8 cellular contexts compared by ENCODE assay signal in the genomic region with DNA sequence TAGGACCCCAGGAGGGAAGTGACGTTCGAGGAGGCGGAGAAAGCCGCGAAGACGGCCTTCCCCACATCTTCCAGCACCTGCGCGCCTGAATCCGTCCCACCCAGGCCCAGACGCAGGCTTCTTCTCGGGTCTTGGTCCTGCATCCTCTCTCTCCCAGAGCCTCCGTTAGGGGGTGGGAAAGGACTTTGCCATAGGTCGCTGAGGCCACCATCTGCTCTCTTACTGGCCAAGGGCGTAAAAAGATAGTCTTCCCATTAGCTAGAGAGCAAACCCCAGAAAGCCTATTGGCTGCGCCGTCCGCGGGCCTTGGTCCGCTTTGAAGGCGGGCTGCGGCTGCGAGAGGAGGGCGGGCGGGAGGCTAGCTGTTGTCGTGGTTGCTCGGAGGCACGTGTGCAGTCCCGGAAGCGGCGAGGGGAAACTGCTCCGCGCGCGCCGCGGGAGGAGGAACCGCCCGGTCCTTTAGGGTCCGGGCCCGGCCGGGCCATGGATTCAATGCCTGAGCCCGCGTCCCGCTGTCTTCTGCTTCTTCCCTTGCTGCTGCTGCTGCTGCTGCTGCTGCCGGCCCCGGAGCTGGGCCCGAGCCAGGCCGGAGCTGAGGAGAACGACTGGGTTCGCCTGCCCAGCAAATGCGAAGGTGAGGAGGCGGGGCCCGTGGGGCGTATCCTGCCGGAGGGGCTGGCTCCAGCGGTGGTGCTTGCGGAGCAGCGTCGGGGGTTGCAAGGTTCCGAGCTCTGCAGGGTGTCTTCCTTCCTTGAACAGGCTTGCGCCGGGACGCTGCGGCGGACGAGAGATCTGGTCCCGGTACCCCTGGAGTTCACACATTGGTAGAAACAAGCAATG. TPM values are rescaled to one million over a fixed set of nuclear protein-coding genes. Genes with fewer than 3 reads are reported as not detected.
DNase-seq lines count a peak whose midpoint lies in the region; ATAC-seq and TF ChIP-seq lines count a peak whose summit lies in the region.

A gene (plus strand): TSS at position 393 of the 840 bp plus-strand sequence. CDS start 91 bp downstream, at position 484.

- peaks cover 35% of the 10 kb centered on the region for H3K4me1 Mint-ChIP-seq in T-helper 2 cell treated with Interferon-gamma antibody and Interleukin-4, amounts not matched to agents 5 μg/mL and 100 μg/mL, for 36 hours (ENCODE audit: low read depth)

- no peaks in the 10 kb centered on the region for H3K27me3 Mint-ChIP-seq in T-helper 2 cell treated with Interferon-gamma antibody and Interleukin-4, amounts not matched to agents 5 μg/mL and 100 μg/mL, for 36 hours (ENCODE audit: low read depth)

- peak in 1 of 2 donors; percentile 11 for TF ChIP-seq POLR2A in vagina (IDR thresholded peaks at IDR 0.05)

- DNase-seq in NCI-H1930 (lab: John Stamatoyannopoulos, UW) (peak; percentile 95 to 96), ascending aorta (ENCODE audit: low spot score in 2 of 2) (peak; percentile 86 to 97), right cardiac atrium (peak; percentile 93 to 97 (median 97)), putamen (ENCODE audit: low spot score) (peak; percentile 96), vagina (ENCODE audit: extremely low spot score in 2 of 2) (peak in 1 of 2 donors; percentile 96)
- peak; percentile 96 for DNase-seq in T-helper 2 cell treated with Interferon-gamma antibody and Interleukin-4, amounts not matched to agents 5 μg/mL and 100 μg/mL, for 36 hours (ENCODE audit: low spot score)

- no peaks in the 10 kb centered on the region for H3K27me3 ChIP-seq in ascending aorta
- H3K27me3 ChIP-seq in right cardiac atrium (ENCODE audit: control insufficient read depth, insufficient read depth), result no peaks in the 10 kb centered on the region
- H3K27me3 ChIP-seq in vagina, result no peaks in the 10 kb centered on the region

- intact Hi-C loops in ascending aorta (cut with DNase I), result loop anchor here (2.0 kb wide), 5 partner anchors 29 to 123 kb away; a partner anchor contains a TSS
- intact Hi-C loops in right cardiac atrium (cut with DNase I), result no loop called here
- intact Hi-C loops in vagina (cut with DNase I), result no loop called here

- ATAC-seq in GM18502 (IDR thresholded peaks at IDR 0.05; ENCODE audit: poor library complexity, unreplicated experiment) (peak; percentile 73), HG02970 (IDR thresholded peaks at IDR 0.05; ENCODE audit: low FRiP score, unreplicated experiment) (peak; percentile 70), right cardiac atrium (peak; percentile 97 to 98)

- H3K36me3 ChIP-seq in ascending aorta (peaks cover 2% of the 10 kb centered on the region in 2 donors), vagina (peaks cover 0 to 4% of the 10 kb centered on the region in 2 donors)

- peaks cover 26% of the 10 kb centered on the region for H3K36me3 Mint-ChIP-seq in T-helper 2 cell treated with Interferon-gamma antibody and Interleukin-4, amounts not matched to agents 5 μg/mL and 100 μg/mL, for 36 hours (ENCODE audit: low read depth)

- H3K4me3 Mint-ChIP-seq in T-helper 2 cell treated with Interferon-gamma antibody and Interleukin-4, amounts not matched to agents 5 μg/mL and 100 μg/mL, for 36 hours, result peak within 1 kb of the TSS; percentile 98

- under 1% methylated on average over 67 of the region's 67 CpGs for WGBS in right cardiac atrium

- TF ChIP-seq CTCF in ascending aorta (IDR thresholded peaks at IDR 0.05) (no peak), vagina (IDR thresholded peaks at IDR 0.05) (peak in 1 of 3 experiments; percentile 5)

- H3K27ac ChIP-seq in ascending aorta (peak within 1 kb of the TSS; percentile 81 to 87), right cardiac atrium (ENCODE audit: low read length) (peak within 1 kb of the TSS; percentile 81), vagina (peak within 1 kb of the TSS; percentile 93)

- peak within 1 kb of the TSS; percentile 69 to 79 for H3K4me3 ChIP-seq in ascending aorta
- peak within 1 kb of the TSS; percentile 38 for H3K4me3 ChIP-seq in right cardiac atrium (ENCODE audit: low read length)
- H3K4me3 ChIP-seq in vagina, result peak within 1 kb of the TSS; percentile 61 to 69

- peaks cover 0 to 12% of the 10 kb centered on the region in 2 donors for H3K4me1 ChIP-seq in ascending aorta
- H3K4me1 ChIP-seq in right cardiac atrium (ENCODE audit: control insufficient read depth, insufficient read depth, low read length), result no peaks in the 10 kb centered on the region
- H3K4me1 ChIP-seq in vagina, result peaks cover 40% of the 10 kb centered on the region

- no peaks in the 10 kb centered on the region for H3K9me3 Mint-ChIP-seq in T-helper 2 cell treated with Interferon-gamma antibody and Interleukin-4, amounts not matched to agents 5 μg/mL and 100 μg/mL, for 36 hours

- H3K9me3 ChIP-seq in ascending aorta, result no peaks in the 10 kb centered on the region
- H3K9me3 ChIP-seq in right cardiac atrium (ENCODE audit: control insufficient read depth, low read length), result no peaks in the 10 kb centered on the region
- no peaks in the 10 kb centered on the region for H3K9me3 ChIP-seq in vagina

- peak within 1 kb of the TSS; percentile 99 for H3K27ac Mint-ChIP-seq in T-helper 2 cell treated with Interferon-gamma antibody and Interleukin-4, amounts not matched to agents 5 μg/mL and 100 μg/mL, for 36 hours

RNA-seq across cellular contexts. Expression of the gene that starts here (rescaled TPM):
- total RNA-seq in ascending aorta (49.6 TPM), right cardiac atrium (10 to 100 TPM; 19.2 to 32.4 (median 28.9) TPM), vagina (30.2 TPM)
- polyA plus RNA-seq in right cardiac atrium, result 19.3 TPM
